Comparison of ENCODE assay signal across 18 cellular contexts in the genomic region with DNA sequence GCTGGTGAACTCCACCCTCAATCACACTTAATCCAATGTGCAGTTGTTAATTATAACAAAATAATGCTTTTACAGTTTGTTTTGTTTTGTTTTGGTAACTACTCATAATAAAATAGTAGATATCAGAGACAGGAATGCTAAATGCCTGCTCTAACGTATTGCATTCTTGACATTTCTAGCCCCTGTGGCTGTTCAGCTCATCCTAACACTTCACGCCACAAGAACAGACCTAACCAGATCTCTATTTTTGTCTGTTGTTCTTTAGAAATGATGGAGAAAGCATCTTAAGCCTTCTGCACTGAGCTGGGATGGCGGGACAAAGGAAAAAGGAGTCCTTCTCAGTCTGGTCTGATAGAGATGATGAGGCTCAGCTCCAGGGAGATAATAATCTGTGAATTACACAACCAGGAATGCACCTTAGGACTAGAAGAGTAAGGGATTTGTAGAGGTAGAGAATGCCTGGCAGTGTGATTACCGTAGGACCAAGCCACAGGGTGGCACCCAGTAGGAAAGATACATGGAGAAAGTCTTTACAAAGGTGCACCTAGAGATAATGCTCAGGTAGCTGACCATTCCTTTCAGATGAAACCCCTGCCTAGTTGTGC.
DNase-seq lines count a peak whose midpoint lies in the region; ATAC-seq, FAIRE-seq and TF ChIP-seq lines count a peak whose summit lies in the region.
"Had no signal": no experiment of that assay in that cellular context is flagged by ENCODE, and none has a peak within 500 bp of the region (broad histone marks: within the 10 kb centered on the region; RNA-seq: fewer than 3 reads in every experiment).

No MANE protein-coding gene starts in this region.

- POLR2A ChIA-PET in A549 (lab: Yijun Ruan, JAX): interaction anchor here (0.6 kb wide), 1 partner anchor 32 kb away, joined by 3 read pairs; no protein-coding TSS in a partner anchor

- no peaks in the 10 kb centered on the region for H3K9me3 Mint-ChIP-seq in neural progenitor cell
- H3K9me3 Mint-ChIP-seq: activated T-helper 2 cell treated with anti-CD3 and anti-CD28 coated beads, Interferon-gamma antibody, Interleukin-2, Interleukin-4, amounts not matched to agents 10 μg/mL and 5 μg/mL and 100 μg/mL, durations not matched to agents 14 hours and 24 hours and 36 hours; CD8-positive, alpha-beta memory T cell; endodermal cell; nephron progenitor cell had no signal

- DNase-seq in A549 (ENCODE audit: low read depth in 1 of 2, low spot score in 1 of 2) (no peak), Peyer's patch (no peak), cardiac muscle cell (ENCODE audit: low read depth in 1 of 2, low spot score in 1 of 2) (peak in 1 of 2 donors; percentile 27), neural progenitor cell (ENCODE audit: low spot score) (peak; percentile 39), NCI-H128 (lab: John Stamatoyannopoulos, UW; ENCODE audit: unreplicated experiment) (no peak), AML-193 (lab: John Stamatoyannopoulos, UW) (no peak), Karpas-422 (no peak)
- DNase-seq: CD8-positive, alpha-beta memory T cell; cerebellar nuclear complex; endodermal cell; NCI-H187 treated with DMSO at 0.1 percent for 48 hours; NCI-H510A treated with DMSO at 0.1 percent for 48 hours; nephron progenitor cell; SJCRH30; stimulated activated naive CD4-positive, alpha-beta T cell had no signal

- TF ChIP-seq POLR2A in A549 (IDR thresholded peaks at IDR 0.05; ENCODE audit: low read length) (no peak), Peyer's patch (IDR thresholded peaks at IDR 0.05) (no peak)

- peaks cover 8% of the 10 kb centered on the region for H3K4me1 Mint-ChIP-seq in neural progenitor cell
- H3K4me1 Mint-ChIP-seq: CD8-positive, alpha-beta memory T cell had no signal

- peak overlapping the region; percentile 80 to 82 for H3K27ac ChIP-seq in A549
- peak overlapping the region in 3 of 4 donors; percentile 6 to 16 (median 14) for H3K27ac ChIP-seq in Peyer's patch
- peak overlapping the region; percentile 85 for H3K27ac ChIP-seq in cardiac muscle cell
- no peak overlapping the region for H3K27ac ChIP-seq in neural progenitor cell
- no peak overlapping the region for H3K27ac ChIP-seq in Karpas-422 (ENCODE audit: low read length)
- H3K27ac ChIP-seq: SJCRH30 had no signal

- no peaks in the 10 kb centered on the region for H3K9me2 ChIP-seq in Karpas-422 (replicated peaks; ENCODE audit: insufficient read depth, low read length)

- no peak for TF ChIP-seq EP300 in A549 (IDR thresholded peaks at IDR 0.05)

- H3K4me2 ChIP-seq in A549: peak overlapping the region; percentile 92
- H3K4me2 ChIP-seq in neural progenitor cell: no peak overlapping the region
- no peak overlapping the region for H3K4me2 ChIP-seq in Karpas-422 (ENCODE audit: low read depth, low read length, poor library complexity, severe bottlenecking)

- H3K27me3 ChIP-seq in Peyer's patch (no peaks in the 10 kb centered on the region), cardiac muscle cell (no peaks in the 10 kb centered on the region), neural progenitor cell (no peaks in the 10 kb centered on the region), Karpas-422 (ENCODE audit: low read length) (no peaks in the 10 kb centered on the region)
- H3K27me3 ChIP-seq: SJCRH30 had no signal

- H2AFZ ChIP-seq in neural progenitor cell (replicated peaks) (peak overlapping the region; percentile 9), Karpas-422 (ENCODE audit: low read length) (no peak overlapping the region)

- H3K4me3 Mint-ChIP-seq in neural progenitor cell: no peak overlapping the region
- H3K4me3 Mint-ChIP-seq: CD8-positive, alpha-beta memory T cell; endodermal cell; nephron progenitor cell had no signal

- 6% methylated on average over 4 of the region's 4 CpGs for WGBS in A549 (ENCODE audit: missing lambda C conversion rate)

- H3K9me3 ChIP-seq in A549: no peaks in the 10 kb centered on the region
- no peaks in the 10 kb centered on the region for H3K9me3 ChIP-seq in Peyer's patch
- H3K9me3 ChIP-seq in cardiac muscle cell (ENCODE audit: low read depth): no peaks in the 10 kb centered on the region
- H3K9me3 ChIP-seq in neural progenitor cell (ENCODE audit: low read depth): no peaks in the 10 kb centered on the region
- no peaks in the 10 kb centered on the region for H3K9me3 ChIP-seq in Karpas-422 (ENCODE audit: low read length)
- H3K9me3 ChIP-seq: SJCRH30 had no signal

- no peak for TF ChIP-seq RAD21 in A549 (conservative IDR thresholded peaks at IDR 0.05 in 1 of 2, IDR thresholded peaks at IDR 0.05 in 1 of 2)

- H3K36me3 Mint-ChIP-seq in neural progenitor cell: no peaks in the 10 kb centered on the region
- H3K36me3 Mint-ChIP-seq: CD8-positive, alpha-beta memory T cell had no signal

- peaks cover 2% of the 10 kb centered on the region for H3K27me3 Mint-ChIP-seq in neural progenitor cell (ENCODE audit: insufficient read depth, low read depth)

- H4K20me1 ChIP-seq in neural progenitor cell (ENCODE audit: low read depth): no peaks in the 10 kb centered on the region
- H4K20me1 ChIP-seq in Karpas-422 (ENCODE audit: insufficient read depth, low read depth, low read length): peaks cover 3% of the 10 kb centered on the region

- H3F3A ChIP-seq in neural progenitor cell (ENCODE audit: low read depth): no peaks in the 10 kb centered on the region

- H3K4me3 ChIP-seq in A549 (peak overlapping the region; percentile 8; the same call in 1 of the 3 replicates), Peyer's patch (no peak overlapping the region), cardiac muscle cell (no peak overlapping the region), neural progenitor cell (no peak overlapping the region), Karpas-422 (ENCODE audit: low read length) (no peak overlapping the region)
- H3K4me3 ChIP-seq: SJCRH30 had no signal

- H3K36me3 ChIP-seq in Peyer's patch: no peaks in the 10 kb centered on the region
- no peaks in the 10 kb centered on the region for H3K36me3 ChIP-seq in cardiac muscle cell
- no peaks in the 10 kb centered on the region for H3K36me3 ChIP-seq in neural progenitor cell
- H3K36me3 ChIP-seq in Karpas-422 (ENCODE audit: insufficient read depth, low read length): no peaks in the 10 kb centered on the region
- H3K36me3 ChIP-seq: SJCRH30 had no signal

- H3K27ac Mint-ChIP-seq in neural progenitor cell: no peak overlapping the region
- H3K27ac Mint-ChIP-seq: activated T-helper 2 cell treated with anti-CD3 and anti-CD28 coated beads, Interferon-gamma antibody, Interleukin-2, Interleukin-4, amounts not matched to agents 10 μg/mL and 5 μg/mL and 100 μg/mL, durations not matched to agents 14 hours and 24 hours and 36 hours; CD8-positive, alpha-beta memory T cell; endodermal cell; nephron progenitor cell had no signal

- no peak for TF ChIP-seq CTCF in A549 (IDR thresholded peaks at IDR 0.05)
- TF ChIP-seq CTCF in Peyer's patch (IDR thresholded peaks at IDR 0.05): no peak
- no peak for TF ChIP-seq CTCF in cardiac muscle cell (IDR thresholded peaks at IDR 0.05; ENCODE audit: low read depth, low read length)
- no peak for TF ChIP-seq CTCF in neural progenitor cell (IDR thresholded peaks at IDR 0.05)

- FAIRE-seq in A549 (lab: Jason Lieb, UNC): no peak

- CTCF ChIA-PET in A549 (lab: Yijun Ruan, JAX): interaction anchor here (1.0 to 2.9 kb wide), 7 partner anchors 10 to 110 kb away, joined by 3 to 15 read pairs (median 6); no protein-coding TSS in a partner anchor

- H3K4me1 ChIP-seq in A549 (peaks cover 100% of the 10 kb centered on the region), Peyer's patch (peaks cover 0 to 18% (median 0%) of the 10 kb centered on the region in 4 donors), cardiac muscle cell (ENCODE audit: low read depth) (peaks cover 22% of the 10 kb centered on the region), neural progenitor cell (peaks cover 6% of the 10 kb centered on the region), Karpas-422 (ENCODE audit: low read length) (no peaks in the 10 kb centered on the region)

- no peak overlapping the region for H3K9ac ChIP-seq in neural progenitor cell
- no peak overlapping the region for H3K9ac ChIP-seq in Karpas-422 (ENCODE audit: low read length)

- peak; percentile 62 for ATAC-seq in A549
- no peak for ATAC-seq in GM19395 (IDR thresholded peaks at IDR 0.05; ENCODE audit: unreplicated experiment)
- ATAC-seq: left lobe of liver had no signal

- H3K79me2 ChIP-seq in neural progenitor cell (ENCODE audit: low read depth) (no peaks in the 10 kb centered on the region), Karpas-422 (ENCODE audit: low read length) (no peaks in the 10 kb centered on the region)

TF ChIP-seq in A549, 52 proteins besides CTCF, POLR2A, EP300 and RAD21:
- TF ChIP-seq POLR2AphosphoS2 (conservative IDR thresholded peaks at IDR 0.05; ENCODE audit: low read length): 0 out of 2 replicates have a peak, but pooled peaks have one; percentile 49
- no peak for TF ChIP-seq TFCP2L1 (CRISPR knock-in tag; IDR thresholded peaks at IDR 0.05)
- TF ChIP-seq HDAC2 (IDR thresholded peaks at IDR 0.05): no peak
- TF ChIP-seq, protein P1, sequence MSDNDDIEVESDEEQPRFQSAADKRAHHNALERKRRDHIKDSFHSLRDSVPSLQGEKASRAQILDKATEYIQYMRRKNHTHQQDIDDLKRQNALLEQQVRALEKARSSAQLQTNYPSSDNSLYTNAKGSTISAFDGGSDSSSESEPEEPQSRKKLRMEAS (IDR thresholded peaks at IDR 0.05): 0 out of 2 replicates have a peak, but pooled peaks have one; percentile 9
- peak in 1 of 2 experiments; percentile 69; a peak in 2 of 4 replicates for TF ChIP-seq CEBPB (IDR thresholded peaks at IDR 0.05)
- TF ChIP-seq SMC3 (IDR thresholded peaks at IDR 0.05): 0 out of 3 replicates have a peak, but pooled peaks have one; percentile 14
- TF ChIP-seq GATA3 (IDR thresholded peaks at IDR 0.05; ENCODE audit: borderline replicate concordance): peak; percentile 75; the same call in 1 of the 2 replicates

Comparison
In these comparisons a context has a peak if more than half of its experiments do, and no peak if none do; other contexts are left out.
1. H3K27ac ChIP-seq: peak in A549 (2 of 2), Peyer's patch (3 of 4) and cardiac muscle cell (single experiment); none in neural progenitor cell (single experiment) and Karpas-422 (single experiment).